ENCODE assay signal across 1 cellular context in genomic region chr15:43133429-43134156, GRCh38.
TF ChIP-seq lines count a peak whose summit lies in the region.

Gene TMEM62 (plus strand): TSS chr15:43133586. CDS start chr15:43133803, 217 bp downstream.

TF ChIP-seq in K562, 482 proteins besides CTCF, POLR2A, EP300 and RAD21 (continued from another document):
- TF ChIP-seq ZNF384 (IDR thresholded peaks at IDR 0.05; ENCODE audit: low read depth, low read length) (0 out of 2 replicates have a peak, but pooled peaks have one; percentile 9), CHCHD3 (CRISPR knock-in tag; IDR thresholded peaks at IDR 0.05) (no peak), BCLAF1 (IDR thresholded peaks at IDR 0.05; ENCODE audit: borderline replicate concordance in 1 of 2, control insufficient read depth in 1 of 2, low read depth in 2 of 2, low read length in 1 of 2) (no peak), SOX6 (IDR thresholded peaks at IDR 0.05) (no peak; the same call in 1 of the 2 replicates), RBM22 (IDR thresholded peaks at IDR 0.05; ENCODE audit: low read depth, low read length, poor library complexity, severe bottlenecking) (peak; percentile 57), CBX3 (IDR thresholded peaks at IDR 0.05; ENCODE audit: borderline replicate concordance in 1 of 2, low read length in 2 of 2) (no peak), NCOA1 (IDR thresholded peaks at IDR 0.05; ENCODE audit: low read depth) (no peak; the same call in 1 of the 2 replicates), HLTF (IDR thresholded peaks at IDR 0.05) (no peak), ZEB2 (IDR thresholded peaks at IDR 0.05) (peak; percentile 19; the same call in 1 of the 2 replicates), BRD4 (IDR thresholded peaks at IDR 0.05) (no peak), TEAD2 (tag; IDR thresholded peaks at IDR 0.05) (no peak), ZBTB40 (IDR thresholded peaks at IDR 0.05) (0 out of 2 replicates have a peak, but pooled peaks have one; percentile 51), ZBTB40 (CRISPR knock-in tag; IDR thresholded peaks at IDR 0.05) (no peak), MYNN (IDR thresholded peaks at IDR 0.05) (no peak), MYNN (CRISPR knock-in tag; IDR thresholded peaks at IDR 0.05) (no peak), PHF8 (IDR thresholded peaks at IDR 0.05; ENCODE audit: borderline replicate concordance, low read length) (peak; percentile 85; the same call in 1 of the 2 replicates), POLR3A (IDR thresholded peaks at IDR 0.05; ENCODE audit: borderline replicate concordance, extremely low read depth, insufficient read depth, insufficient read length) (no peak), NELFE (IDR thresholded peaks at IDR 0.05; ENCODE audit: insufficient read depth, insufficient read length) (no peak), GABPB1 (CRISPR knock-in tag; IDR thresholded peaks at IDR 0.05) (peak; percentile 68; the same call in 1 of the 2 replicates), HNRNPLL (IDR thresholded peaks at IDR 0.05; ENCODE audit: low read depth, low read length, poor library complexity, severe bottlenecking) (peak; percentile 83), ZSCAN29 (IDR thresholded peaks at IDR 0.05) (no peak; the same call in 1 of the 2 replicates)
- TF ChIP-seq, protein P1, sequence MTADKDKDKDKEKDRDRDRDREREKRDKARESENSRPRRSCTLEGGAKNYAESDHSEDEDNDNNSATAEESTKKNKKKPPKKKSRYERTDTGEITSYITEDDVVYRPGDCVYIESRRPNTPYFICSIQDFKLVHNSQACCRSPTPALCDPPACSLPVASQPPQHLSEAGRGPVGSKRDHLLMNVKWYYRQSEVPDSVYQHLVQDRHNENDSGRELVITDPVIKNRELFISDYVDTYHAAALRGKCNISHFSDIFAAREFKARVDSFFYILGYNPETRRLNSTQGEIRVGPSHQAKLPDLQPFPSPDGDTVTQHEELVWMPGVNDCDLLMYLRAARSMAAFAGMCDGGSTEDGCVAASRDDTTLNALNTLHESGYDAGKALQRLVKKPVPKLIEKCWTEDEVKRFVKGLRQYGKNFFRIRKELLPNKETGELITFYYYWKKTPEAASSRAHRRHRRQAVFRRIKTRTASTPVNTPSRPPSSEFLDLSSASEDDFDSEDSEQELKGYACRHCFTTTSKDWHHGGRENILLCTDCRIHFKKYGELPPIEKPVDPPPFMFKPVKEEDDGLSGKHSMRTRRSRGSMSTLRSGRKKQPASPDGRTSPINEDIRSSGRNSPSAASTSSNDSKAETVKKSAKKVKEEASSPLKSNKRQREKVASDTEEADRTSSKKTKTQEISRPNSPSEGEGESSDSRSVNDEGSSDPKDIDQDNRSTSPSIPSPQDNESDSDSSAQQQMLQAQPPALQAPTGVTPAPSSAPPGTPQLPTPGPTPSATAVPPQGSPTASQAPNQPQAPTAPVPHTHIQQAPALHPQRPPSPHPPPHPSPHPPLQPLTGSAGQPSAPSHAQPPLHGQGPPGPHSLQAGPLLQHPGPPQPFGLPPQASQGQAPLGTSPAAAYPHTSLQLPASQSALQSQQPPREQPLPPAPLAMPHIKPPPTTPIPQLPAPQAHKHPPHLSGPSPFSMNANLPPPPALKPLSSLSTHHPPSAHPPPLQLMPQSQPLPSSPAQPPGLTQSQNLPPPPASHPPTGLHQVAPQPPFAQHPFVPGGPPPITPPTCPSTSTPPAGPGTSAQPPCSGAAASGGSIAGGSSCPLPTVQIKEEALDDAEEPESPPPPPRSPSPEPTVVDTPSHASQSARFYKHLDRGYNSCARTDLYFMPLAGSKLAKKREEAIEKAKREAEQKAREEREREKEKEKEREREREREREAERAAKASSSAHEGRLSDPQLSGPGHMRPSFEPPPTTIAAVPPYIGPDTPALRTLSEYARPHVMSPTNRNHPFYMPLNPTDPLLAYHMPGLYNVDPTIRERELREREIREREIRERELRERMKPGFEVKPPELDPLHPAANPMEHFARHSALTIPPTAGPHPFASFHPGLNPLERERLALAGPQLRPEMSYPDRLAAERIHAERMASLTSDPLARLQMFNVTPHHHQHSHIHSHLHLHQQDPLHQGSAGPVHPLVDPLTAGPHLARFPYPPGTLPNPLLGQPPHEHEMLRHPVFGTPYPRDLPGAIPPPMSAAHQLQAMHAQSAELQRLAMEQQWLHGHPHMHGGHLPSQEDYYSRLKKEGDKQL (CRISPR knock-in tag; IDR thresholded peaks at IDR 0.05; ENCODE audit: borderline replicate concordance), result no peak
- TF ChIP-seq, protein P2, sequence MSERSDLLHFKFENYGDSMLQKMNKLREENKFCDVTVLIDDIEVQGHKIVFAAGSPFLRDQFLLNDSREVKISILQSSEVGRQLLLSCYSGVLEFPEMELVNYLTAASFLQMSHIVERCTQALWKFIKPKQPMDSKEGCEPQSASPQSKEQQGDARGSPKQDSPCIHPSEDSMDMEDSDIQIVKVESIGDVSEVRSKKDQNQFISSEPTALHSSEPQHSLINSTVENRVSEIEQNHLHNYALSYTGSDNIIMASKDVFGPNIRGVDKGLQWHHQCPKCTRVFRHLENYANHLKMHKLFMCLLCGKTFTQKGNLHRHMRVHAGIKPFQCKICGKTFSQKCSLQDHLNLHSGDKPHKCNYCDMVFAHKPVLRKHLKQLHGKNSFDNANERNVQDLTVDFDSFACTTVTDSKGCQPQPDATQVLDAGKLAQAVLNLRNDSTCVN (CRISPR knock-in tag; IDR thresholded peaks at IDR 0.05), result no peak
- TF ChIP-seq, protein P3, sequence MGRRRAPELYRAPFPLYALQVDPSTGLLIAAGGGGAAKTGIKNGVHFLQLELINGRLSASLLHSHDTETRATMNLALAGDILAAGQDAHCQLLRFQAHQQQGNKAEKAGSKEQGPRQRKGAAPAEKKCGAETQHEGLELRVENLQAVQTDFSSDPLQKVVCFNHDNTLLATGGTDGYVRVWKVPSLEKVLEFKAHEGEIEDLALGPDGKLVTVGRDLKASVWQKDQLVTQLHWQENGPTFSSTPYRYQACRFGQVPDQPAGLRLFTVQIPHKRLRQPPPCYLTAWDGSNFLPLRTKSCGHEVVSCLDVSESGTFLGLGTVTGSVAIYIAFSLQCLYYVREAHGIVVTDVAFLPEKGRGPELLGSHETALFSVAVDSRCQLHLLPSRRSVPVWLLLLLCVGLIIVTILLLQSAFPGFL (CRISPR knock-in tag; IDR thresholded peaks at IDR 0.05), result no peak
